In the genomic region with DNA sequence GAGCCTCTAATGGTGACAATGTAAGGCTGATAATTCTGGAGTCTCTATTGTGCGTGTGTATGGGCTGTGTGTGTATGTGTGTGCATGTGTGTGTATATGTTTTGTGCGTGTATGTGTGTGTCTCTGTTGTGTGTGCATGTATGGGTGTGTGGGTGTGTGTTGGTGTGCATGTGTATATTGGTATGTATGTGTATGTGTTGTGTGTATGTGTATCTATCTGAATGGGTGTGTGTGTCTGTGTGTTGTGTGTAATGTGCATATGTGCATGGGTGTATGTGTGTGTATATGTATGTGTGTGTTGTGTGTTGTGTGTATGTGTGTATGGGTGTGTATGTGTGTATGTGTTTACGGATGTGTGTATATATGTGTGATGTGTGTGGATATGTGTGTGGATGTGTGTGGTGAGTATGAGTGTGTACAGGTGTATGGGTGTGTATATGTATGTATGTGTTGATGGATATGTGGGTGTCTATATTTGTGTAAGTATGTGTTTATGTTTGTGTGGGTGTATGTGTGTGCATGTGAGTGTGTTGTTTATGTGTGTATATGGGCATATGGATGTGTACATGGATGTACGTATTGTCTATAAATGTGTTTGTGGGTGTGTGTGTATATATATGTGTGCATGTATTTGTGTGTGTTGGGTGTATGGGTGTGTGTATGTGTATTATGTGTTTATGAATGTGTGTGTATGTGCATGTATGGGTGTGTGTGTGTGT, we compare ENCODE assay signal across 1 cellular context.
TF ChIP-seq lines count a peak whose summit lies in the region.

No MANE protein-coding gene starts in this region.

TF ChIP-seq in HEK293, 187 proteins besides CTCF, POLR2A, EP300 and RAD21 (continued from another document and continues in another):
- TF ChIP-seq, protein P1, sequence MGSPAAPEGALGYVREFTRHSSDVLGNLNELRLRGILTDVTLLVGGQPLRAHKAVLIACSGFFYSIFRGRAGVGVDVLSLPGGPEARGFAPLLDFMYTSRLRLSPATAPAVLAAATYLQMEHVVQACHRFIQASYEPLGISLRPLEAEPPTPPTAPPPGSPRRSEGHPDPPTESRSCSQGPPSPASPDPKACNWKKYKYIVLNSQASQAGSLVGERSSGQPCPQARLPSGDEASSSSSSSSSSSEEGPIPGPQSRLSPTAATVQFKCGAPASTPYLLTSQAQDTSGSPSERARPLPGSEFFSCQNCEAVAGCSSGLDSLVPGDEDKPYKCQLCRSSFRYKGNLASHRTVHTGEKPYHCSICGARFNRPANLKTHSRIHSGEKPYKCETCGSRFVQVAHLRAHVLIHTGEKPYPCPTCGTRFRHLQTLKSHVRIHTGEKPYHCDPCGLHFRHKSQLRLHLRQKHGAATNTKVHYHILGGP (tag by site-specific recombination; IDR thresholded peaks at IDR 0.05) = no peak
- no peak for TF ChIP-seq ZNF140 (tag by site-specific recombination; IDR thresholded peaks at IDR 0.05)
- TF ChIP-seq ZNF404 (tag by site-specific recombination; IDR thresholded peaks at IDR 0.05) = no peak
- TF ChIP-seq ZNF660 (tag by site-specific recombination; IDR thresholded peaks at IDR 0.05) = no peak
- TF ChIP-seq, protein P2, sequence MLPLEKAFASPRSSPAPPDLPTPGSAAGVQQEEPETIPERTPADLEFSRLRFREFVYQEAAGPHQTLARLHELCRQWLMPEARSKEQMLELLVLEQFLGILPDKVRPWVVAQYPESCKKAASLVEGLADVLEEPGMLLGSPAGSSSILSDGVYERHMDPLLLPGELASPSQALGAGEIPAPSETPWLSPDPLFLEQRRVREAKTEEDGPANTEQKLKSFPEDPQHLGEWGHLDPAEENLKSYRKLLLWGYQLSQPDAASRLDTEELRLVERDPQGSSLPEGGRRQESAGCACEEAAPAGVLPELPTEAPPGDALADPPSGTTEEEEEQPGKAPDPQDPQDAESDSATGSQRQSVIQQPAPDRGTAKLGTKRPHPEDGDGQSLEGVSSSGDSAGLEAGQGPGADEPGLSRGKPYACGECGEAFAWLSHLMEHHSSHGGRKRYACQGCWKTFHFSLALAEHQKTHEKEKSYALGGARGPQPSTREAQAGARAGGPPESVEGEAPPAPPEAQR (tag by site-specific recombination; IDR thresholded peaks at IDR 0.05) = no peak
- no peak for TF ChIP-seq OSR2 (tag by site-specific recombination; IDR thresholded peaks at IDR 0.05)
- no peak for TF ChIP-seq ZNF529 (tag by site-specific recombination; IDR thresholded peaks at IDR 0.05; ENCODE audit: insufficient replicate concordance)
- no peak for TF ChIP-seq KLF8 (tag by site-specific recombination; IDR thresholded peaks at IDR 0.05)
- no peak for TF ChIP-seq ZNF214 (tag by site-specific recombination; IDR thresholded peaks at IDR 0.05; ENCODE audit: borderline replicate concordance)
- no peak for TF ChIP-seq SP3 (tag by site-specific recombination; IDR thresholded peaks at IDR 0.05)
- TF ChIP-seq, protein P3, sequence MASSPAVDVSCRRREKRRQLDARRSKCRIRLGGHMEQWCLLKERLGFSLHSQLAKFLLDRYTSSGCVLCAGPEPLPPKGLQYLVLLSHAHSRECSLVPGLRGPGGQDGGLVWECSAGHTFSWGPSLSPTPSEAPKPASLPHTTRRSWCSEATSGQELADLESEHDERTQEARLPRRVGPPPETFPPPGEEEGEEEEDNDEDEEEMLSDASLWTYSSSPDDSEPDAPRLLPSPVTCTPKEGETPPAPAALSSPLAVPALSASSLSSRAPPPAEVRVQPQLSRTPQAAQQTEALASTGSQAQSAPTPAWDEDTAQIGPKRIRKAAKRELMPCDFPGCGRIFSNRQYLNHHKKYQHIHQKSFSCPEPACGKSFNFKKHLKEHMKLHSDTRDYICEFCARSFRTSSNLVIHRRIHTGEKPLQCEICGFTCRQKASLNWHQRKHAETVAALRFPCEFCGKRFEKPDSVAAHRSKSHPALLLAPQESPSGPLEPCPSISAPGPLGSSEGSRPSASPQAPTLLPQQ (tag by site-specific recombination; IDR thresholded peaks at IDR 0.05) = no peak
- TF ChIP-seq ZNF621 (tag by site-specific recombination; IDR thresholded peaks at IDR 0.05) = no peak
- no peak for TF ChIP-seq ZNF10 (tag by site-specific recombination; IDR thresholded peaks at IDR 0.05)
- no peak for TF ChIP-seq ZNF791 (tag by site-specific recombination; IDR thresholded peaks at IDR 0.05)
- TF ChIP-seq ZNF248 (tag by site-specific recombination; IDR thresholded peaks at IDR 0.05) = no peak
- TF ChIP-seq GFI1B (tag by site-specific recombination; IDR thresholded peaks at IDR 0.05) = no peak
- TF ChIP-seq ZBTB20 (tag by site-specific recombination; IDR thresholded peaks at IDR 0.05) = no peak
- no peak for TF ChIP-seq ZSCAN16 (tag by site-specific recombination; IDR thresholded peaks at IDR 0.05)
- no peak for TF ChIP-seq ZNF202 (tag by site-specific recombination; IDR thresholded peaks at IDR 0.05; ENCODE audit: borderline replicate concordance)
- TF ChIP-seq ZSCAN23 (tag by site-specific recombination; IDR thresholded peaks at IDR 0.05) = no peak
- TF ChIP-seq ZBTB8A (tag by site-specific recombination; IDR thresholded peaks at IDR 0.05) = no peak
- TF ChIP-seq, protein P4, sequence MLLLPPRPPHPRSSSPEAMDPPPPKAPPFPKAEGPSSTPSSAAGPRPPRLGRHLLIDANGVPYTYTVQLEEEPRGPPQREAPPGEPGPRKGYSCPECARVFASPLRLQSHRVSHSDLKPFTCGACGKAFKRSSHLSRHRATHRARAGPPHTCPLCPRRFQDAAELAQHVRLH (tag by site-specific recombination; IDR thresholded peaks at IDR 0.05) = no peak
- no peak for TF ChIP-seq SCRT1 (tag by site-specific recombination; IDR thresholded peaks at IDR 0.05; ENCODE audit: borderline replicate concordance)
- TF ChIP-seq ZNF664 (tag by site-specific recombination; IDR thresholded peaks at IDR 0.05) = no peak
- TF ChIP-seq ZNF777 (tag by site-specific recombination; IDR thresholded peaks at IDR 0.05; ENCODE audit: borderline replicate concordance) = no peak
- TF ChIP-seq ZFP3 (tag by site-specific recombination; IDR thresholded peaks at IDR 0.05; ENCODE audit: low read depth) = no peak
- TF ChIP-seq SALL2 (tag by site-specific recombination; IDR thresholded peaks at IDR 0.05; ENCODE audit: borderline replicate concordance) = 0 out of 2 replicates have a peak, but pooled peaks have one; percentile 10
- TF ChIP-seq YY2 (tag by site-specific recombination; IDR thresholded peaks at IDR 0.05) = no peak
- TF ChIP-seq ZNF658 (tag by site-specific recombination; IDR thresholded peaks at IDR 0.05) = no peak
- TF ChIP-seq, protein P5, sequence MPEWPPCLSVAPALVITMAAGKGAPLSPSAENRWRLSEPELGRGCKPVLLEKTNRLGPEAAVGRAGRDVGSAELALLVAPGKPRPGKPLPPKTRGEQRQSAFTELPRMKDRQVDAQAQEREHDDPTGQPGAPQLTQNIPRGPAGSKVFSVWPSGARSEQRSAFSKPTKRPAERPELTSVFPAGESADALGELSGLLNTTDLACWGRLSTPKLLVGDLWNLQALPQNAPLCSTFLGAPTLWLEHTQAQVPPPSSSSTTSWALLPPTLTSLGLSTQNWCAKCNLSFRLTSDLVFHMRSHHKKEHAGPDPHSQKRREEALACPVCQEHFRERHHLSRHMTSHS (tag by site-specific recombination; IDR thresholded peaks at IDR 0.05) = no peak; the same call in 1 of the 2 replicates
- no peak for TF ChIP-seq IKZF3 (tag by site-specific recombination; IDR thresholded peaks at IDR 0.05)
- TF ChIP-seq EGR2 (tag by site-specific recombination; IDR thresholded peaks at IDR 0.05; ENCODE audit: low read depth) = peak; percentile 47; the same call in 1 of the 2 replicates
- TF ChIP-seq ZNF530 (tag by site-specific recombination; IDR thresholded peaks at IDR 0.05; ENCODE audit: low read depth) = no peak
- TF ChIP-seq ZNF394 (tag by site-specific recombination; IDR thresholded peaks at IDR 0.05; ENCODE audit: borderline replicate concordance) = no peak
- no peak for TF ChIP-seq ZFP69B (tag by site-specific recombination; IDR thresholded peaks at IDR 0.05)
- 0 out of 2 replicates have a peak, but pooled peaks have one; percentile 40 for TF ChIP-seq ZNF792 (tag by site-specific recombination; IDR thresholded peaks at IDR 0.05)
- TF ChIP-seq ZNF610 (tag by site-specific recombination; IDR thresholded peaks at IDR 0.05; ENCODE audit: borderline replicate concordance) = no peak
- TF ChIP-seq ZNF132 (tag by site-specific recombination; IDR thresholded peaks at IDR 0.05; ENCODE audit: borderline replicate concordance) = no peak
- TF ChIP-seq HOXC10 (CRISPR knock-in tag; IDR thresholded peaks at IDR 0.05) = no peak
- TF ChIP-seq ZNF701 (tag by site-specific recombination; IDR thresholded peaks at IDR 0.05) = no peak
- TF ChIP-seq ZNF571 (tag by site-specific recombination; IDR thresholded peaks at IDR 0.05) = peak; percentile 20; the same call in 1 of the 2 replicates
- no peak for TF ChIP-seq ZNF335 (tag by site-specific recombination; conservative IDR thresholded peaks at IDR 0.05)
- TF ChIP-seq, protein P6, sequence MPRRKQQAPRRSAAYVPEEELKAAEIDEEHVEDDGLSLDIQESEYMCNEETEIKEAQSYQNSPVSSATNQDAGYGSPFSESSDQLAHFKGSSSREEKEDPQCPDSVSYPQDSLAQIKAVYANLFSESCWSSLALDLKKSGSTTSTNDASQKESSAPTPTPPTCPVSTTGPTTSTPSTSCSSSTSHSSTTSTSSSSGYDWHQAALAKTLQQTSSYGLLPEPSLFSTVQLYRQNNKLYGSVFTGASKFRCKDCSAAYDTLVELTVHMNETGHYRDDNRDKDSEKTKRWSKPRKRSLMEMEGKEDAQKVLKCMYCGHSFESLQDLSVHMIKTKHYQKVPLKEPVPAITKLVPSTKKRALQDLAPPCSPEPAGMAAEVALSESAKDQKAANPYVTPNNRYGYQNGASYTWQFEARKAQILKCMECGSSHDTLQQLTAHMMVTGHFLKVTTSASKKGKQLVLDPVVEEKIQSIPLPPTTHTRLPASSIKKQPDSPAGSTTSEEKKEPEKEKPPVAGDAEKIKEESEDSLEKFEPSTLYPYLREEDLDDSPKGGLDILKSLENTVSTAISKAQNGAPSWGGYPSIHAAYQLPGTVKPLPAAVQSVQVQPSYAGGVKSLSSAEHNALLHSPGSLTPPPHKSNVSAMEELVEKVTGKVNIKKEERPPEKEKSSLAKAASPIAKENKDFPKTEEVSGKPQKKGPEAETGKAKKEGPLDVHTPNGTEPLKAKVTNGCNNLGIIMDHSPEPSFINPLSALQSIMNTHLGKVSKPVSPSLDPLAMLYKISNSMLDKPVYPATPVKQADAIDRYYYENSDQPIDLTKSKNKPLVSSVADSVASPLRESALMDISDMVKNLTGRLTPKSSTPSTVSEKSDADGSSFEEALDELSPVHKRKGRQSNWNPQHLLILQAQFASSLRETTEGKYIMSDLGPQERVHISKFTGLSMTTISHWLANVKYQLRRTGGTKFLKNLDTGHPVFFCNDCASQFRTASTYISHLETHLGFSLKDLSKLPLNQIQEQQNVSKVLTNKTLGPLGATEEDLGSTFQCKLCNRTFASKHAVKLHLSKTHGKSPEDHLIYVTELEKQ (tag by site-specific recombination; IDR thresholded peaks at IDR 0.05; ENCODE audit: borderline replicate concordance) = no peak
- 0 out of 2 replicates have a peak, but pooled peaks have one; percentile 31 for TF ChIP-seq ZNF157 (tag by site-specific recombination; IDR thresholded peaks at IDR 0.05)
- TF ChIP-seq, protein P7, sequence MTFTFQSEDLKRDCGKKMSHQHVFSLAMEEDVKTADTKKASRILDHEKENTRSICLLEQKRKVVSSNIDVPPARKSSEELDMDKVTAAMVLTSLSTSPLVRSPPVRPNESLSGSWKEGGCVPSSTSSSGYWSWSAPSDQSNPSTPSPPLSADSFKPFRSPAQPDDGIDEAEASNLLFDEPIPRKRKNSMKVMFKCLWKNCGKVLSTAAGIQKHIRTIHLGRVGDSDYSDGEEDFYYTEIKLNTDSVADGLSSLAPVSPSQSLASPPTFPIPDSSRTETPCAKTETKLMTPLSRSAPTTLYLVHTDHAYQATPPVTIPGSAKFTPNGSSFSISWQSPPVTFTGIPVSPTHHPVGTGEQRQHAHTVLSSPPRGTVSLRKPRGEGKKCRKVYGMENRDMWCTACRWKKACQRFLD (tag by site-specific recombination; IDR thresholded peaks at IDR 0.05) = no peak
- TF ChIP-seq, protein P8, sequence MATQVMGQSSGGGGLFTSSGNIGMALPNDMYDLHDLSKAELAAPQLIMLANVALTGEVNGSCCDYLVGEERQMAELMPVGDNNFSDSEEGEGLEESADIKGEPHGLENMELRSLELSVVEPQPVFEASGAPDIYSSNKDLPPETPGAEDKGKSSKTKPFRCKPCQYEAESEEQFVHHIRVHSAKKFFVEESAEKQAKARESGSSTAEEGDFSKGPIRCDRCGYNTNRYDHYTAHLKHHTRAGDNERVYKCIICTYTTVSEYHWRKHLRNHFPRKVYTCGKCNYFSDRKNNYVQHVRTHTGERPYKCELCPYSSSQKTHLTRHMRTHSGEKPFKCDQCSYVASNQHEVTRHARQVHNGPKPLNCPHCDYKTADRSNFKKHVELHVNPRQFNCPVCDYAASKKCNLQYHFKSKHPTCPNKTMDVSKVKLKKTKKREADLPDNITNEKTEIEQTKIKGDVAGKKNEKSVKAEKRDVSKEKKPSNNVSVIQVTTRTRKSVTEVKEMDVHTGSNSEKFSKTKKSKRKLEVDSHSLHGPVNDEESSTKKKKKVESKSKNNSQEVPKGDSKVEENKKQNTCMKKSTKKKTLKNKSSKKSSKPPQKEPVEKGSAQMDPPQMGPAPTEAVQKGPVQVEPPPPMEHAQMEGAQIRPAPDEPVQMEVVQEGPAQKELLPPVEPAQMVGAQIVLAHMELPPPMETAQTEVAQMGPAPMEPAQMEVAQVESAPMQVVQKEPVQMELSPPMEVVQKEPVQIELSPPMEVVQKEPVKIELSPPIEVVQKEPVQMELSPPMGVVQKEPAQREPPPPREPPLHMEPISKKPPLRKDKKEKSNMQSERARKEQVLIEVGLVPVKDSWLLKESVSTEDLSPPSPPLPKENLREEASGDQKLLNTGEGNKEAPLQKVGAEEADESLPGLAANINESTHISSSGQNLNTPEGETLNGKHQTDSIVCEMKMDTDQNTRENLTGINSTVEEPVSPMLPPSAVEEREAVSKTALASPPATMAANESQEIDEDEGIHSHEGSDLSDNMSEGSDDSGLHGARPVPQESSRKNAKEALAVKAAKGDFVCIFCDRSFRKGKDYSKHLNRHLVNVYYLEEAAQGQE (tag by site-specific recombination; IDR thresholded peaks at IDR 0.05) = no peak
- TF ChIP-seq, protein P9, sequence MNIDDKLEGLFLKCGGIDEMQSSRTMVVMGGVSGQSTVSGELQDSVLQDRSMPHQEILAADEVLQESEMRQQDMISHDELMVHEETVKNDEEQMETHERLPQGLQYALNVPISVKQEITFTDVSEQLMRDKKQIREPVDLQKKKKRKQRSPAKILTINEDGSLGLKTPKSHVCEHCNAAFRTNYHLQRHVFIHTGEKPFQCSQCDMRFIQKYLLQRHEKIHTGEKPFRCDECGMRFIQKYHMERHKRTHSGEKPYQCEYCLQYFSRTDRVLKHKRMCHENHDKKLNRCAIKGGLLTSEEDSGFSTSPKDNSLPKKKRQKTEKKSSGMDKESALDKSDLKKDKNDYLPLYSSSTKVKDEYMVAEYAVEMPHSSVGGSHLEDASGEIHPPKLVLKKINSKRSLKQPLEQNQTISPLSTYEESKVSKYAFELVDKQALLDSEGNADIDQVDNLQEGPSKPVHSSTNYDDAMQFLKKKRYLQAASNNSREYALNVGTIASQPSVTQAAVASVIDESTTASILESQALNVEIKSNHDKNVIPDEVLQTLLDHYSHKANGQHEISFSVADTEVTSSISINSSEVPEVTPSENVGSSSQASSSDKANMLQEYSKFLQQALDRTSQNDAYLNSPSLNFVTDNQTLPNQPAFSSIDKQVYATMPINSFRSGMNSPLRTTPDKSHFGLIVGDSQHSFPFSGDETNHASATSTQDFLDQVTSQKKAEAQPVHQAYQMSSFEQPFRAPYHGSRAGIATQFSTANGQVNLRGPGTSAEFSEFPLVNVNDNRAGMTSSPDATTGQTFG (tag by site-specific recombination; IDR thresholded peaks at IDR 0.05; ENCODE audit: borderline replicate concordance) = peak; percentile 59; the same call in 1 of the 2 replicates
